Comparison of ENCODE assay signal across 8 cellular contexts in the genomic region with DNA sequence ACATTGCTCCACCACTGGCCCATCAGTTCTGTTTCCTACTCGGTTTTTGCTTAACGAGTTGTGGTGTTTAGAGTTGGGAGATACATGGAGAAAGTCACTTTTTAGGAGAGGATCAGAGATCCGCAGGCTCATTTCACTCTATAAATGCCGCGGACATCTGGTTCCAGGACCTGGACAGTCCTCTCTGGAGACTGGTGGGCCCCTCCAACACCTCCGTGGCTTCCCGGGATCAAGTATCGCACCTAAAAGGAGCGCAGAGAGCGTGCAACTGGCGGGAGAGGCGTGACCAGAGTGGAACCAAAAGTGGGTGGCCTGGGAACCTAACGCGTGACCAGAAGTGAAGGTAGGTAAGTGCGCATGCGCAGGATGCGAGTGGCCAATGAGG. TPM values are rescaled to one million over a fixed set of nuclear protein-coding genes. Genes with fewer than 3 reads are reported as not detected.
DNase-seq lines count a peak whose midpoint lies in the region; ATAC-seq and TF ChIP-seq lines count a peak whose summit lies in the region.

No MANE protein-coding gene starts in this region.

- no peak overlapping the region for H3K4me3 Mint-ChIP-seq in chondrocyte (ENCODE audit: unreplicated experiment)

- H3K36me3 Mint-ChIP-seq in chondrocyte (ENCODE audit: low read depth), result no peaks in the 10 kb centered on the region

- H3K27me3 Mint-ChIP-seq in chondrocyte (ENCODE audit: low read depth), result no peaks in the 10 kb centered on the region

- DNase-seq in EH (ENCODE audit: low read depth), result peak; percentile 94
- peak; percentile 84 for DNase-seq in SIG-M5 treated with dmso at 0.1 percent for 504 hours (lab: John Stamatoyannopoulos, UW; ENCODE audit: unreplicated experiment)
- peak; percentile 94 for DNase-seq in chondrocyte (ENCODE audit: low spot score)
- peak; percentile 96 for DNase-seq in left kidney (ENCODE audit: low read depth, low spot score)
- peak; percentile 82 for DNase-seq in stimulated activated CD4-positive, alpha-beta T cell treated with anti-CD3 and anti-CD28 coated beads, Interleukin-4, amount 100 ng/mL, for 24 hours
- DNase-seq in retina, result no peak

- no peak for TF ChIP-seq CTCF in chondrocyte (IDR thresholded peaks at IDR 0.05)

- no peak overlapping the region for H3K27ac Mint-ChIP-seq in chondrocyte (ENCODE audit: unreplicated experiment)

- no peaks in the 10 kb centered on the region for H3K9me3 Mint-ChIP-seq in chondrocyte (ENCODE audit: low read depth)

- ATAC-seq in GM19463 (IDR thresholded peaks at IDR 0.05; ENCODE audit: unreplicated experiment), result peak; percentile 73
- peak; percentile 74 for ATAC-seq in HG03558 (IDR thresholded peaks at IDR 0.05; ENCODE audit: extremely low read depth, unreplicated experiment)

- peaks cover 13% of the 10 kb centered on the region for H3K4me1 Mint-ChIP-seq in chondrocyte (ENCODE audit: low read depth)

RNA-seq across cellular contexts. Expression of a gene that starts 9.9 kb away (rescaled TPM):
- 0.20 TPM in 1 of 3 replicates, not detected in the others for total RNA-seq in chondrocyte
